1 cellular context compared by ENCODE assay signal in genomic region chr11:130198964-130199363, GRCh38.
TF ChIP-seq lines count a peak whose summit lies in the region.

No MANE protein-coding gene starts in this region.

TF ChIP-seq in HepG2, 621 proteins besides CTCF, POLR2A, EP300 and RAD21:
- TF ChIP-seq, protein P1, sequence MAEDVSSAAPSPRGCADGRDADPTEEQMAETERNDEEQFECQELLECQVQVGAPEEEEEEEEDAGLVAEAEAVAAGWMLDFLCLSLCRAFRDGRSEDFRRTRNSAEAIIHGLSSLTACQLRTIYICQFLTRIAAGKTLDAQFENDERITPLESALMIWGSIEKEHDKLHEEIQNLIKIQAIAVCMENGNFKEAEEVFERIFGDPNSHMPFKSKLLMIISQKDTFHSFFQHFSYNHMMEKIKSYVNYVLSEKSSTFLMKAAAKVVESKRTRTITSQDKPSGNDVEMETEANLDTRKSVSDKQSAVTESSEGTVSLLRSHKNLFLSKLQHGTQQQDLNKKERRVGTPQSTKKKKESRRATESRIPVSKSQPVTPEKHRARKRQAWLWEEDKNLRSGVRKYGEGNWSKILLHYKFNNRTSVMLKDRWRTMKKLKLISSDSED (CRISPR knock-in tag; IDR thresholded peaks at IDR 0.05) = no peak
- TF ChIP-seq ZBTB3 (CRISPR knock-in tag; IDR thresholded peaks at IDR 0.05; ENCODE audit: borderline replicate concordance, low read depth) = no peak
- TF ChIP-seq, protein P2, sequence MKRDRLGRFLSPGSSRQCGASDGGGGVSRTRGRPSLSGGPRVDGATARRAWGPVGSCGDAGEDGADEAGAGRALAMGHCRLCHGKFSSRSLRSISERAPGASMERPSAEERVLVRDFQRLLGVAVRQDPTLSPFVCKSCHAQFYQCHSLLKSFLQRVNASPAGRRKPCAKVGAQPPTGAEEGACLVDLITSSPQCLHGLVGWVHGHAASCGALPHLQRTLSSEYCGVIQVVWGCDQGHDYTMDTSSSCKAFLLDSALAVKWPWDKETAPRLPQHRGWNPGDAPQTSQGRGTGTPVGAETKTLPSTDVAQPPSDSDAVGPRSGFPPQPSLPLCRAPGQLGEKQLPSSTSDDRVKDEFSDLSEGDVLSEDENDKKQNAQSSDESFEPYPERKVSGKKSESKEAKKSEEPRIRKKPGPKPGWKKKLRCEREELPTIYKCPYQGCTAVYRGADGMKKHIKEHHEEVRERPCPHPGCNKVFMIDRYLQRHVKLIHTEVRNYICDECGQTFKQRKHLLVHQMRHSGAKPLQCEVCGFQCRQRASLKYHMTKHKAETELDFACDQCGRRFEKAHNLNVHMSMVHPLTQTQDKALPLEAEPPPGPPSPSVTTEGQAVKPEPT (CRISPR knock-in tag; IDR thresholded peaks at IDR 0.05; ENCODE audit: low read depth) = no peak
- TF ChIP-seq PATZ1 (CRISPR knock-in tag; IDR thresholded peaks at IDR 0.05) = no peak
- TF ChIP-seq NCOA1 (CRISPR knock-in tag; IDR thresholded peaks at IDR 0.05) = no peak
- TF ChIP-seq KDM4B (CRISPR knock-in tag; IDR thresholded peaks at IDR 0.05) = no peak
- TF ChIP-seq, protein P3, sequence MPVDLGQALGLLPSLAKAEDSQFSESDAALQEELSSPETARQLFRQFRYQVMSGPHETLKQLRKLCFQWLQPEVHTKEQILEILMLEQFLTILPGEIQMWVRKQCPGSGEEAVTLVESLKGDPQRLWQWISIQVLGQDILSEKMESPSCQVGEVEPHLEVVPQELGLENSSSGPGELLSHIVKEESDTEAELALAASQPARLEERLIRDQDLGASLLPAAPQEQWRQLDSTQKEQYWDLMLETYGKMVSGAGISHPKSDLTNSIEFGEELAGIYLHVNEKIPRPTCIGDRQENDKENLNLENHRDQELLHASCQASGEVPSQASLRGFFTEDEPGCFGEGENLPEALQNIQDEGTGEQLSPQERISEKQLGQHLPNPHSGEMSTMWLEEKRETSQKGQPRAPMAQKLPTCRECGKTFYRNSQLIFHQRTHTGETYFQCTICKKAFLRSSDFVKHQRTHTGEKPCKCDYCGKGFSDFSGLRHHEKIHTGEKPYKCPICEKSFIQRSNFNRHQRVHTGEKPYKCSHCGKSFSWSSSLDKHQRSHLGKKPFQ (CRISPR knock-in tag; IDR thresholded peaks at IDR 0.05; ENCODE audit: insufficient replicate concordance) = no peak
- TF ChIP-seq, protein P4, sequence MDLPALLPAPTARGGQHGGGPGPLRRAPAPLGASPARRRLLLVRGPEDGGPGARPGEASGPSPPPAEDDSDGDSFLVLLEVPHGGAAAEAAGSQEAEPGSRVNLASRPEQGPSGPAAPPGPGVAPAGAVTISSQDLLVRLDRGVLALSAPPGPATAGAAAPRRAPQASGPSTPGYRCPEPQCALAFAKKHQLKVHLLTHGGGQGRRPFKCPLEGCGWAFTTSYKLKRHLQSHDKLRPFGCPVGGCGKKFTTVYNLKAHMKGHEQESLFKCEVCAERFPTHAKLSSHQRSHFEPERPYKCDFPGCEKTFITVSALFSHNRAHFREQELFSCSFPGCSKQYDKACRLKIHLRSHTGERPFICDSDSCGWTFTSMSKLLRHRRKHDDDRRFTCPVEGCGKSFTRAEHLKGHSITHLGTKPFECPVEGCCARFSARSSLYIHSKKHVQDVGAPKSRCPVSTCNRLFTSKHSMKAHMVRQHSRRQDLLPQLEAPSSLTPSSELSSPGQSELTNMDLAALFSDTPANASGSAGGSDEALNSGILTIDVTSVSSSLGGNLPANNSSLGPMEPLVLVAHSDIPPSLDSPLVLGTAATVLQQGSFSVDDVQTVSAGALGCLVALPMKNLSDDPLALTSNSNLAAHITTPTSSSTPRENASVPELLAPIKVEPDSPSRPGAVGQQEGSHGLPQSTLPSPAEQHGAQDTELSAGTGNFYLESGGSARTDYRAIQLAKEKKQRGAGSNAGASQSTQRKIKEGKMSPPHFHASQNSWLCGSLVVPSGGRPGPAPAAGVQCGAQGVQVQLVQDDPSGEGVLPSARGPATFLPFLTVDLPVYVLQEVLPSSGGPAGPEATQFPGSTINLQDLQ (CRISPR knock-in tag; IDR thresholded peaks at IDR 0.05) = no peak
- no peak for TF ChIP-seq HMGA1 (CRISPR knock-in tag; conservative IDR thresholded peaks at IDR 0.05)
- no peak for TF ChIP-seq ZFYVE20 (CRISPR knock-in tag; IDR thresholded peaks at IDR 0.05; ENCODE audit: borderline replicate concordance, low read depth)
- TF ChIP-seq ZBTB38 (CRISPR knock-in tag; IDR thresholded peaks at IDR 0.05) = 0 out of 2 replicates have a peak, but pooled peaks have one; percentile 26
- TF ChIP-seq ZNF530 (CRISPR knock-in tag; IDR thresholded peaks at IDR 0.05; ENCODE audit: low read depth) = no peak
- TF ChIP-seq ZBTB33 (CRISPR knock-in tag; IDR thresholded peaks at IDR 0.05) = peak; percentile 89
- no peak for TF ChIP-seq ZNF17 (CRISPR knock-in tag; IDR thresholded peaks at IDR 0.05)
- TF ChIP-seq FOXP1 (IDR thresholded peaks at IDR 0.05) = no peak
- no peak for TF ChIP-seq FOXP1 (CRISPR knock-in tag; IDR thresholded peaks at IDR 0.05)
- TF ChIP-seq MXD4 (CRISPR knock-in tag; IDR thresholded peaks at IDR 0.05) = no peak
